18 cellular contexts compared by ENCODE assay signal in the genomic region with DNA sequence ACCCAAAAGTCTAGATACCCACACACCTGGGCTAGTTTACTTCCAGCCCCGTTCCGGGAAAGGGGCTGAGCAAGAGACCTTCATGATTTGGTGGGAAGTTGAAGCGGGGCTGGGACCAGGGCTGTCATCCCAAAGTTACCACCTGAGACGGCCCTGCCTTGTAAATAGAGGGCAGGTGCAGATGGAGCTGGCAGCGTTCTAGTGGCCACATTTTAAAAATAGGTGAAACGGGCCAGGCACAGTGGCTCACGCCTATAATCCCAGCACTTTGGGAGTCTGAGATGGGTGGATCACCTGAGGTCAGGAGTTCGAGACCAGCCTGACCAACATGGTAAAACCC.
"Had no signal": no experiment of that assay in that cellular context is flagged by ENCODE, and none has a peak within 500 bp of the region (broad histone marks: within the 10 kb centered on the region; RNA-seq: fewer than 3 reads in every experiment).

No MANE protein-coding gene starts in this region.

- H3K27ac ChIP-seq: foreskin keratinocyte, hepatocyte, right atrium auricular region, sigmoid colon, skin epidermis, stomach, thoracic aorta had no signal

- H3K27me3 ChIP-seq: foreskin keratinocyte, hepatocyte, right atrium auricular region, sigmoid colon, stomach had no signal

- H3K36me3 Mint-ChIP-seq: natural killer cell had no signal

- H3K9me3 ChIP-seq: mucosa of descending colon, right atrium auricular region, sigmoid colon, stomach, thoracic aorta had no signal

- H3K4me1 Mint-ChIP-seq: natural killer cell had no signal

- ATAC-seq: mucosa of descending colon, natural killer cell had no signal

- H3K27ac Mint-ChIP-seq: natural killer cell had no signal

- H3K9me3 Mint-ChIP-seq: natural killer cell, neural crest cell had no signal

- H3K36me3 ChIP-seq: right atrium auricular region, sigmoid colon, stomach, thoracic aorta had no signal

- H3K4me3 ChIP-seq: hepatocyte, mucosa of descending colon, right atrium auricular region, sigmoid colon, skin epidermis, stomach, thoracic aorta had no signal

- H3K4me3 Mint-ChIP-seq: natural killer cell, neural crest cell had no signal

- DNase-seq: cerebellar nuclear complex; dermis blood vessel endothelial cell; erythroblast; head of caudate nucleus; kidney glomerular epithelial cell; mammary epithelial cell; mucosa of descending colon; natural killer cell; sigmoid colon; stimulated activated CD4-positive, alpha-beta T cell treated with anti-CD3 and anti-CD28 coated beads, Interleukin-12 subunit alpha, Interleukin-12 subunit beta, amount 100 ng/mL, for 4 hours; stomach; substantia nigra had no signal
